ENCODE assay signal across 36 cellular contexts in genomic region chr7:144594580-144594979, GRCh38.
"Had no signal": no experiment of that assay in that cellular context is flagged by ENCODE, and none has a peak within 500 bp of the region (broad histone marks: within the 10 kb centered on the region; RNA-seq: fewer than 3 reads in every experiment).

No MANE protein-coding gene starts in this region.

- H3K9me3 ChIP-seq: MG63 had no signal

- H3K36me3 ChIP-seq: MG63 had no signal

- H3K4me3 ChIP-seq: MG63 had no signal

- H3K27me3 ChIP-seq: MG63 had no signal

- DNase-seq: Kasumi-1, MG63, MM.1S, MV-4-11, NCI-H1048, NCI-H1092, NCI-H1092 treated with DMSO at 0.1 percent for 48 hours, NCI-H1105, NCI-H1105 treated with DMSO at 0.1 percent for 48 hours, NCI-H1417, NCI-H1417 treated with DMSO at 0.1 percent for 48 hours, NCI-H1436, NCI-H1436 treated with DMSO at 0.1 percent for 48 hours, NCI-H146, NCI-H1694, NCI-H1694 treated with DMSO at 0.1 percent for 48 hours, NCI-H187, NCI-H187 treated with DMSO at 0.1 percent for 48 hours, NCI-H1930, NCI-H2029, NCI-H2029 treated with DMSO at 0.1 percent for 48 hours, NCI-H2081, NCI-H2081 treated with DMSO at 0.1 percent for 48 hours, NCI-H2107, NCI-H2171, NCI-H2171 treated with DMSO at 0.1 percent for 48 hours, NCI-H2227 treated with DMSO at 0.1 percent for 48 hours, NCI-H226, NCI-H345, NCI-H446, NCI-H446 treated with DMSO at 0.1 percent for 48 hours, NCI-H510A, NCI-H510A treated with DMSO at 0.1 percent for 48 hours, NCI-H524, NCI-H524 treated with DMSO at 0.1 percent for 48 hours, NCI-H526 had no signal
